1 cellular context compared by ENCODE assay signal in the genomic region with DNA sequence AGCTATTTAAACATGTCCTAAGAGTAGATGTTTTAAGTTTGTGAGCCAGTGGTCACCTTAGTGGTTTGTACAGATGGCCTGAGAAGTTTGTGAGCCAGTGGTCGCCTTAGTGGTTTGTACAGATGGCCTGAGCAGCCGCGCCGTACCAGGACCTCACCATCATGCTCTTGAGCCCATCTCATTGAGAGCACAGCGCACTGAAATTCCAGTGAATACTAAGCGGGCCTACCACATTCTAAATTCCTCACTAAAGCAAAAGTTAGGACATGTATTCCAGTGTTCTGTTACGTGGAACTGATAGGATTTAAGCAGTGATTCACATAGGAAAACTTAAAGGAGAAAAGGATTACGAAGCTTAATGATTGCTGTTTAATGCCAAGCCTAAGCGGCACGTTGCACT.
TF ChIP-seq lines count a peak whose summit lies in the region.

No MANE protein-coding gene starts in this region.

TF ChIP-seq in HepG2, 621 proteins besides CTCF, POLR2A, EP300 and RAD21 (continued from another document):
- TF ChIP-seq, protein P1, sequence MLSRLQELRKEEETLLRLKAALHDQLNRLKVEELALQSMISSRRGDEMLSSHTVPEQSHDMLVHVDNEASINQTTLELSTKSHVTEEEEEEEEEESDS (CRISPR knock-in tag; IDR thresholded peaks at IDR 0.05; ENCODE audit: borderline replicate concordance), result no peak
- TF ChIP-seq RXRB (CRISPR knock-in tag; IDR thresholded peaks at IDR 0.05; ENCODE audit: borderline replicate concordance) (no peak), BORCS8-MEF2B (CRISPR knock-in tag; IDR thresholded peaks at IDR 0.05) (no peak), LCORL (IDR thresholded peaks at IDR 0.05) (no peak), LCORL (CRISPR knock-in tag; IDR thresholded peaks at IDR 0.05) (no peak)
